ENCODE assay signal across 8 cellular contexts in the genomic region with DNA sequence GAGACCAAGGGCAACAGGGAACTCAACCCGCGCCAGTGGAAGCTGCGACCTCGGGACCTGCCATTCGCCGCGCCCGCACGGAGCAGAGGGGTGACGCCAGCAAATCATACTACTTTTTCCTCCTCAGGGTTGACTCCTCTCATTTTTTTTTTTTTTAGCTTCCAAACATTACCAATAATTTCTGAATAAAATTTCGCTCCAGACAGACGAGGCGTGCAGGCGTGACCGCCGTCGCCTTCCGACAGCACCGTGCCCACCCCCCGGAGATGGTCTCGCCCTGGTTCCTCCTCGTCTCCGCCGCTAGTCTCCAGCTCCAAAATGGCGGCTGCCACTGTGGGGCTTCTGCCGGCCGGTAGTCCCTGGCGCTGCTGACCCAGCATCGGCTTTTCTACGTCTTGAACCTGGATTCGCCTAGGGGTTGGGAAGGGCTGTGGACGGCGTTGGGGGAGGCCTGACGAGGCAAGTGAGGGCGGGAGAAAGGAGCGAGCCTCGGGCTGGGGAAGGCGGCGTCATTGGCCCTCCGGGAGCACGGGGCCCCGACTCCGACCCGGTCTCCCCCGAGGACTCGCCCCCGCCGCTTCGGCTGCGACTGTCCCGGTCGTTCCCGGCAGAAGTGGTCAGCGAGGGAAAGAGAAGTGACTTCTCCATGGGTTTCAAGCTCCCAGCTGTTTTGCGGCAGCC. TPM values are rescaled to one million over a fixed set of nuclear protein-coding genes. Genes with fewer than 3 reads are reported as not detected.
DNase-seq lines count a peak whose midpoint lies in the region; ATAC-seq and TF ChIP-seq lines count a peak whose summit lies in the region.

TSS of gene CPSF2 (plus strand) at position 300 of the 681 bp plus-strand sequence. CDS start 9,016 bp downstream, outside the sequence.
TSS of gene NDUFB1 (minus strand) at position 37 of the 681 bp plus-strand sequence. CDS start 4,069 bp downstream, outside the sequence.

- H3K4me3 Mint-ChIP-seq in GM23338, result peak within 1 kb of the TSS; percentile 95
- peak within 1 kb of the TSS; percentile 99 for H3K4me3 Mint-ChIP-seq in neural progenitor cell

- H3K36me3 ChIP-seq in GM23338 (ENCODE audit: insufficient read depth) (peaks cover 24% of the 10 kb centered on the region), neural progenitor cell (peaks cover 9% of the 10 kb centered on the region), subcutaneous abdominal adipose tissue (ENCODE audit: control insufficient read depth in 5 of 5, insufficient read depth in 5 of 5, low read length in 5 of 5) (peaks cover 1 to 16% (median 5%) of the 10 kb centered on the region in 5 donors)

- H4K20me1 ChIP-seq in GM23338 (replicated peaks; ENCODE audit: insufficient read depth) (peaks cover 9% of the 10 kb centered on the region; the same call in 1 of the 2 replicates), neural progenitor cell (ENCODE audit: low read depth) (no peaks in the 10 kb centered on the region)

- H3K36me3 Mint-ChIP-seq in GM23338 (ENCODE audit: low read depth) (peaks cover 56% of the 10 kb centered on the region), neural progenitor cell (peaks cover 20% of the 10 kb centered on the region)

- H3K27me3 Mint-ChIP-seq in GM23338 (ENCODE audit: insufficient read depth, low read depth, poor library complexity) (peaks cover 15% of the 10 kb centered on the region), neural progenitor cell (ENCODE audit: insufficient read depth, low read depth) (peaks cover 5% of the 10 kb centered on the region)

- H3F3A ChIP-seq in GM23338 (replicated peaks; ENCODE audit: low read depth) (no peaks in the 10 kb centered on the region), neural progenitor cell (ENCODE audit: low read depth) (no peaks in the 10 kb centered on the region)

- peaks cover 21% of the 10 kb centered on the region for H3K4me1 ChIP-seq in GM23338 (ENCODE audit: insufficient read depth)
- H3K4me1 ChIP-seq in neural progenitor cell, result peaks cover 24% of the 10 kb centered on the region
- H3K4me1 ChIP-seq in subcutaneous abdominal adipose tissue (ENCODE audit: control insufficient read depth in 5 of 5, insufficient read depth in 5 of 5, low read length in 5 of 5), result peaks cover 0 to 28% (median 16%) of the 10 kb centered on the region in 5 donors

- H3K9me3 ChIP-seq in neural progenitor cell (ENCODE audit: low read depth) (no peaks in the 10 kb centered on the region), subcutaneous abdominal adipose tissue (ENCODE audit: control insufficient read depth in 5 of 5, low read length in 5 of 5) (no peaks in the 10 kb centered on the region)

- H3K9ac ChIP-seq in neural progenitor cell, result peak within 1 kb of the TSS; percentile 97
- peak within 1 kb of the TSS; percentile 93 to 100 (median 99) for H3K9ac ChIP-seq in subcutaneous abdominal adipose tissue (ENCODE audit: low read length in 5 of 5)

- H3K9me3 Mint-ChIP-seq in GM23338 (no peaks in the 10 kb centered on the region), neural progenitor cell (no peaks in the 10 kb centered on the region)

- TF ChIP-seq CTCF in GM23338 (conservative IDR thresholded peaks at IDR 0.05; ENCODE audit: low read depth in 2 of 2) (no peak), fibroblast of villous mesenchyme (IDR thresholded peaks at IDR 0.05; ENCODE audit: insufficient read depth, low read depth, low read length) (no peak), neural progenitor cell (IDR thresholded peaks at IDR 0.05) (no peak)

- peaks cover 14% of the 10 kb centered on the region; the same call in 2 of the 3 replicates for H3K4me1 Mint-ChIP-seq in GM23338
- peaks cover 22% of the 10 kb centered on the region for H3K4me1 Mint-ChIP-seq in neural progenitor cell

- no peaks in the 10 kb centered on the region for H3K9me2 ChIP-seq in GM23338 (ENCODE audit: insufficient read depth)

- H3K27me3 ChIP-seq in GM23338 (ENCODE audit: insufficient read depth), result no peaks in the 10 kb centered on the region
- H3K27me3 ChIP-seq in neural progenitor cell, result no peaks in the 10 kb centered on the region
- no peaks in the 10 kb centered on the region for H3K27me3 ChIP-seq in subcutaneous abdominal adipose tissue (ENCODE audit: control insufficient read depth in 5 of 5, insufficient read depth in 4 of 5, low read length in 5 of 5)

- H2AFZ ChIP-seq in GM23338 (peak within 1 kb of the TSS; percentile 98), neural progenitor cell (replicated peaks) (peak within 1 kb of the TSS; percentile 97)

- H3K27ac Mint-ChIP-seq in GM23338 (peak within 1 kb of the TSS; percentile 100), neural progenitor cell (peak within 1 kb of the TSS; percentile 100)

- DNase-seq in ELF-1 (ENCODE audit: low read depth, low spot score), result peak; percentile 90
- peak; percentile 88 for DNase-seq in GM23338 (ENCODE audit: low spot score)
- peak; percentile 83 to 86 for DNase-seq in Kasumi-1 (lab: John Stamatoyannopoulos, UW)
- DNase-seq in SHP77 treated with DMSO at 0.1 percent for 48 hours (lab: John Stamatoyannopoulos, UW), result peak; percentile 65
- peak; percentile 82 for DNase-seq in activated gamma-delta T cell treated with Interleukin-2 at 50 U/mL for 16 hours
- peak; percentile 82 for DNase-seq in fibroblast of villous mesenchyme (ENCODE audit: low read depth)
- DNase-seq in neural progenitor cell (ENCODE audit: low spot score), result peak; percentile 92

- peak within 1 kb of the TSS; percentile 99 for H3K4me3 ChIP-seq in GM23338
- peak within 1 kb of the TSS; percentile 73 for H3K4me3 ChIP-seq in fibroblast of villous mesenchyme (ENCODE audit: low read depth, low read length)
- peak within 1 kb of the TSS; percentile 71 for H3K4me3 ChIP-seq in neural progenitor cell
- H3K4me3 ChIP-seq in subcutaneous abdominal adipose tissue (ENCODE audit: low read depth in 1 of 5, low read length in 5 of 5), result peak within 1 kb of the TSS; percentile 82 to 98 (median 95)

- H3K79me2 ChIP-seq in GM23338 (replicated peaks; ENCODE audit: insufficient read depth) (peaks cover 58% of the 10 kb centered on the region), neural progenitor cell (ENCODE audit: low read depth) (peaks cover 68% of the 10 kb centered on the region)

- H3K27ac ChIP-seq in GM23338 (ENCODE audit: low read depth), result peak within 1 kb of the TSS; percentile 99
- peak within 1 kb of the TSS; percentile 95 for H3K27ac ChIP-seq in neural progenitor cell
- peak within 1 kb of the TSS; percentile 97 for H3K27ac ChIP-seq in subcutaneous abdominal adipose tissue (ENCODE audit: low read depth, low read length)

- H3K4me2 ChIP-seq in GM23338 (peak within 1 kb of the TSS; percentile 89), neural progenitor cell (peak within 1 kb of the TSS; percentile 81)

- ATAC-seq in GM23338, result peak; percentile 92

TF ChIP-seq in GM23338, 12 proteins besides CTCF, POLR2A, EP300 and RAD21:
- TF ChIP-seq ZNF114 (CRISPR knock-in tag; IDR thresholded peaks at IDR 0.05) (no peak), STAT1 (IDR thresholded peaks at IDR 0.05; ENCODE audit: unreplicated experiment) (no peak), POLR2AphosphoS5 (IDR thresholded peaks at IDR 0.05; ENCODE audit: low read depth) (peak; percentile 83), CREB1 (CRISPR knock-in tag; IDR thresholded peaks at IDR 0.05; ENCODE audit: low read depth) (0 out of 2 replicates have a peak, but pooled peaks have one; percentile 18)
- TF ChIP-seq, protein P1, sequence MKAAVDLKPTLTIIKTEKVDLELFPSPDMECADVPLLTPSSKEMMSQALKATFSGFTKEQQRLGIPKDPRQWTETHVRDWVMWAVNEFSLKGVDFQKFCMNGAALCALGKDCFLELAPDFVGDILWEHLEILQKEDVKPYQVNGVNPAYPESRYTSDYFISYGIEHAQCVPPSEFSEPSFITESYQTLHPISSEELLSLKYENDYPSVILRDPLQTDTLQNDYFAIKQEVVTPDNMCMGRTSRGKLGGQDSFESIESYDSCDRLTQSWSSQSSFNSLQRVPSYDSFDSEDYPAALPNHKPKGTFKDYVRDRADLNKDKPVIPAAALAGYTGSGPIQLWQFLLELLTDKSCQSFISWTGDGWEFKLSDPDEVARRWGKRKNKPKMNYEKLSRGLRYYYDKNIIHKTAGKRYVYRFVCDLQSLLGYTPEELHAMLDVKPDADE (IDR thresholded peaks at IDR 0.05), result no peak

RNA-seq across cellular contexts. Expression of gene CPSF2, which starts in this region (rescaled TPM):
- 74.0 and 112 TPM in 2 replicates for total RNA-seq in GM23338 (2014; rRNA removed; shearing (Covaris generic))
- 41.6 and 54.2 TPM in 2 replicates for polyA plus RNA-seq in GM23338 (2016; fragmentation: Nextera tagmentation; extraction: Ambion mirVana)
- 45.1 and 67.8 TPM in 2 replicates for total RNA-seq in fibroblast of villous mesenchyme
- 79.6 and 116 TPM in 2 replicates for total RNA-seq in neural progenitor cell (ENCODE audit: low replicate concordance)

RNA-seq across cellular contexts. Expression of gene NDUFB1, which starts in this region (rescaled TPM):
- total RNA-seq in GM23338 (2014; rRNA removed; shearing (Covaris generic)), result 134 and 160 TPM in 2 replicates
- 876 and 1,053 TPM in 2 replicates for polyA plus RNA-seq in GM23338 (2016; fragmentation: Nextera tagmentation; extraction: Ambion mirVana)
- total RNA-seq in fibroblast of villous mesenchyme, result 243 and 263 TPM in 2 replicates
- total RNA-seq in neural progenitor cell (ENCODE audit: low replicate concordance), result 239 and 348 TPM in 2 replicates

Comparison
In these comparisons a context has a peak if more than half of its experiments do, and no peak if none do; other contexts are left out.
1. Peak in every context shown above with its lines: DNase-seq, ATAC-seq, H3K4me3 ChIP-seq and H3K27ac ChIP-seq.